ENCODE assay signal across 17 cellular contexts in genomic region chr5:35745193-35745592, GRCh38.
"Had no signal": no experiment of that assay in that cellular context is flagged by ENCODE, and none has a peak within 500 bp of the region (broad histone marks: within the 10 kb centered on the region; RNA-seq: fewer than 3 reads in every experiment).

No MANE protein-coding gene starts in this region.

- H3K4me1 Mint-ChIP-seq: brain; central memory CD8-positive, alpha-beta T cell; naive B cell had no signal

- H3K4me1 ChIP-seq: SJCRH30, suprapubic skin had no signal

- ATAC-seq: activated CD8-positive, alpha-beta T cell treated with anti-CD3 and anti-CD28 coated beads for 36 hours; left lobe of liver had no signal

- H3K27me3 ChIP-seq: SJCRH30, suprapubic skin had no signal

- H3K36me3 ChIP-seq: SJCRH30, suprapubic skin had no signal

- H3K27ac Mint-ChIP-seq: activated CD8-positive, alpha-beta T cell treated with anti-CD3 and anti-CD28 coated beads for 36 hours; activated T-helper 2 cell treated with anti-CD3 and anti-CD28 coated beads, Interferon-gamma antibody, Interleukin-2, Interleukin-4, amounts not matched to agents 10 μg/mL and 5 μg/mL and 100 μg/mL, durations not matched to agents 14 hours and 24 hours and 36 hours; brain had no signal

- H3K36me3 Mint-ChIP-seq: brain, naive B cell had no signal

- H3K4me3 ChIP-seq: SJCRH30, suprapubic skin had no signal

- DNase-seq: activated CD4-positive, alpha-beta T cell treated with anti-CD3 and anti-CD28 coated beads for 1 hour; activated CD8-positive, alpha-beta memory T cell treated with anti-CD3 and anti-CD28 coated beads, Interleukin-2, amount 50 U/mL, for 4 hours; activated naive CD4-positive, alpha-beta T cell treated with anti-CD3 and anti-CD28 coated beads, Interleukin-2, amount 50 U/mL, for 16 hours; effector CD8-positive, alpha-beta T cell; foreskin fibroblast; hippocampal formation; naive B cell; stimulated activated CD4-positive, alpha-beta T cell treated with anti-CD3 and anti-CD28 coated beads, Interleukin-4, amount 100 ng/mL, for 1 hour; stimulated activated naive CD4-positive, alpha-beta T cell treated with Interleukin-2 at 50 U/mL for 16 hours; trophoblast cell had no signal

- H3K27me3 Mint-ChIP-seq: activated CD8-positive, alpha-beta T cell treated with anti-CD3 and anti-CD28 coated beads for 36 hours; naive B cell had no signal

- H3K9me3 ChIP-seq: SJCRH30, suprapubic skin had no signal

- H3K27ac ChIP-seq: SJCRH30, suprapubic skin had no signal

- H3K4me3 Mint-ChIP-seq: activated CD8-positive, alpha-beta T cell treated with anti-CD3 and anti-CD28 coated beads for 36 hours; brain; central memory CD8-positive, alpha-beta T cell had no signal
